In genomic region chr5:142411103-142411502, GRCh38 we compare ENCODE assay signal across 9 cellular contexts.
"Had no signal": no experiment of that assay in that cellular context is flagged by ENCODE, and none has a peak within 500 bp of the region (broad histone marks: within the 10 kb centered on the region; RNA-seq: fewer than 3 reads in every experiment).

No MANE protein-coding gene starts in this region.

- ATAC-seq: GM23338, HCT116 had no signal

- H3K9me3 Mint-ChIP-seq: GM23338, HFFc6 had no signal

- H3K4me3 Mint-ChIP-seq: GM23338, H9, HFFc6 had no signal

- H3K4me3 ChIP-seq: GM23248, GM23338, HAP-1 had no signal

- H3K9me3 ChIP-seq: HAP-1 had no signal

- H3K36me3 ChIP-seq: HAP-1 had no signal

- DNase-seq: GM23248, GOT3, H7, H9, HCEC 1CT, HFFc6 had no signal

- H3K4me1 ChIP-seq: HAP-1 had no signal

- H3K27ac Mint-ChIP-seq: GM23338, HFFc6 had no signal

- H3K27ac ChIP-seq: GM23248 had no signal
